ENCODE assay signal across 2 cellular contexts in genomic region chr20:56988446-56988845, GRCh38.
TF ChIP-seq lines count a peak whose summit lies in the region.

No MANE protein-coding gene starts in this region.

TF ChIP-seq in SK-N-SH, 30 proteins besides CTCF, POLR2A, EP300 and RAD21 (continued from another document):
- TF ChIP-seq, protein P1, sequence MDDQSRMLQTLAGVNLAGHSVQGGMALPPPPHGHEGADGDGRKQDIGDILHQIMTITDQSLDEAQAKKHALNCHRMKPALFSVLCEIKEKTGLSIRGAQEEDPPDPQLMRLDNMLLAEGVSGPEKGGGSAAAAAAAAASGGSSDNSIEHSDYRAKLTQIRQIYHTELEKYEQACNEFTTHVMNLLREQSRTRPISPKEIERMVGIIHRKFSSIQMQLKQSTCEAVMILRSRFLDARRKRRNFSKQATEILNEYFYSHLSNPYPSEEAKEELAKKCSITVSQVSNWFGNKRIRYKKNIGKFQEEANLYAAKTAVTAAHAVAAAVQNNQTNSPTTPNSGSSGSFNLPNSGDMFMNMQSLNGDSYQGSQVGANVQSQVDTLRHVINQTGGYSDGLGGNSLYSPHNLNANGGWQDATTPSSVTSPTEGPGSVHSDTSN (IDR thresholded peaks at IDR 0.05) = no peak
- TF ChIP-seq SIN3A (IDR thresholded peaks at IDR 0.05; ENCODE audit: borderline replicate concordance, low read depth, low read length) (no peak), TEAD4 (IDR thresholded peaks at IDR 0.05; ENCODE audit: borderline replicate concordance, insufficient read depth) (no peak), POLR2AphosphoS5 (IDR thresholded peaks at IDR 0.05; ENCODE audit: low read depth, low read length) (no peak), CHD2 (IDR thresholded peaks at IDR 0.05; ENCODE audit: low read length, partially characterized antibody) (no peak)
- TF ChIP-seq, protein P2, sequence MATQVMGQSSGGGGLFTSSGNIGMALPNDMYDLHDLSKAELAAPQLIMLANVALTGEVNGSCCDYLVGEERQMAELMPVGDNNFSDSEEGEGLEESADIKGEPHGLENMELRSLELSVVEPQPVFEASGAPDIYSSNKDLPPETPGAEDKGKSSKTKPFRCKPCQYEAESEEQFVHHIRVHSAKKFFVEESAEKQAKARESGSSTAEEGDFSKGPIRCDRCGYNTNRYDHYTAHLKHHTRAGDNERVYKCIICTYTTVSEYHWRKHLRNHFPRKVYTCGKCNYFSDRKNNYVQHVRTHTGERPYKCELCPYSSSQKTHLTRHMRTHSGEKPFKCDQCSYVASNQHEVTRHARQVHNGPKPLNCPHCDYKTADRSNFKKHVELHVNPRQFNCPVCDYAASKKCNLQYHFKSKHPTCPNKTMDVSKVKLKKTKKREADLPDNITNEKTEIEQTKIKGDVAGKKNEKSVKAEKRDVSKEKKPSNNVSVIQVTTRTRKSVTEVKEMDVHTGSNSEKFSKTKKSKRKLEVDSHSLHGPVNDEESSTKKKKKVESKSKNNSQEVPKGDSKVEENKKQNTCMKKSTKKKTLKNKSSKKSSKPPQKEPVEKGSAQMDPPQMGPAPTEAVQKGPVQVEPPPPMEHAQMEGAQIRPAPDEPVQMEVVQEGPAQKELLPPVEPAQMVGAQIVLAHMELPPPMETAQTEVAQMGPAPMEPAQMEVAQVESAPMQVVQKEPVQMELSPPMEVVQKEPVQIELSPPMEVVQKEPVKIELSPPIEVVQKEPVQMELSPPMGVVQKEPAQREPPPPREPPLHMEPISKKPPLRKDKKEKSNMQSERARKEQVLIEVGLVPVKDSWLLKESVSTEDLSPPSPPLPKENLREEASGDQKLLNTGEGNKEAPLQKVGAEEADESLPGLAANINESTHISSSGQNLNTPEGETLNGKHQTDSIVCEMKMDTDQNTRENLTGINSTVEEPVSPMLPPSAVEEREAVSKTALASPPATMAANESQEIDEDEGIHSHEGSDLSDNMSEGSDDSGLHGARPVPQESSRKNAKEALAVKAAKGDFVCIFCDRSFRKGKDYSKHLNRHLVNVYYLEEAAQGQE (IDR thresholded peaks at IDR 0.05; ENCODE audit: low read depth, low read length) = no peak

TF ChIP-seq in SK-N-SH treated with all-trans-retinoic acid at 6 μM for 48 hours, 23 proteins besides CTCF, POLR2A, EP300 and RAD21 (continued from another document):
- no peak for TF ChIP-seq TSHZ2 (CRISPR knock-in tag; IDR thresholded peaks at IDR 0.05)
- no peak for TF ChIP-seq TCF4 (CRISPR knock-in tag; IDR thresholded peaks at IDR 0.05; ENCODE audit: borderline replicate concordance)
- TF ChIP-seq CSDC2 (CRISPR knock-in tag; IDR thresholded peaks at IDR 0.05) = no peak
- TF ChIP-seq TOX (CRISPR knock-in tag; IDR thresholded peaks at IDR 0.05; ENCODE audit: borderline replicate concordance) = no peak
